Comparison of ENCODE assay signal across 8 cellular contexts in the genomic region with DNA sequence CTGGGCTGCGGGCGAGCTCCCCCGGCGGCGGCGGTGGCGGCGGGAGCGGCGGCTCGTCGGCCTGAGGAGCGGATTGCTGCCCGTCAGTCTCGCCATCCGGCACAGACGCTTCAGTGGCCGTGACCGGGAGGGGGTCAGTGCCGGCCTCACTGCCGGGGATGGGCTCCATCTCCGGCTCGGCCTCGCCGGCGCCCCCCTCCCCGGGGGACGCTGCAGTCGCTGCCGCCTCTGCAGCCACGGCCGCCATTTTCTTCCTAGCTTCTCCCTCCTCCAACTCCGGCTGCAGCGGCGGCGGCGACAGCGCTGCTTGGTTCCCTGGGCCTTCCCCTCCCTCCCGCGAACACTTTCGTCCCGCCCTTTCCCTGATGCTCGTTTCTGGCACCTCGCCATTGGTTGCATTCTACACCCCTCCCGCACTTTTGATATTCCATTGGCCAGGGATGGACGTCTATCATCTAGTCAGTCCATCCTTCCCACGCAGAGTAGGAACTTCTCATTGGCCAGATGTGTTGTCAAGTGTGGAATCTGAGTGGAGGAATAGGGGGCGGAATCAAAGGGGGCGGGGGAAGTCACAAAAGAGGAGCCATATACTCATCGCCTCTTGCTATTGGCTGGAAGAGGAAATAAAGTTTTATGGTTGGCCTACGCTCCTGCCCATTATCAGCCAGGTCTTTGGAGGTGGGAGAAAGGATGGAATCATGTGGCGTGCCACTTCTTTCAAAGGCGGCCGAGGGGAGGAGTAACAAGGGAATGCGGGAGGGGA.
DNase-seq lines count a peak whose midpoint lies in the region; ATAC-seq and FAIRE-seq lines count a peak whose summit lies in the region.

PWWP2A (minus strand) TSS at position 309 of the 763 bp plus-strand sequence; CDS start at position 247, 62 bp downstream.

- peak; percentile 91 for ATAC-seq in HG03460 (IDR thresholded peaks at IDR 0.05; ENCODE audit: unreplicated experiment)

- H3K27me3 ChIP-seq in BLaER1, result no peaks in the 10 kb centered on the region

- peak within 1 kb of the TSS; percentile 99 for H3K4me3 ChIP-seq in BLaER1

- FAIRE-seq in colon (lab: Jason Lieb, UNC), result peak; percentile 98

- peak; percentile 90 for DNase-seq in GM19240 (ENCODE audit: insufficient read length, low spot score)
- DNase-seq in NCI-H526 (lab: John Stamatoyannopoulos, UW), result peak; percentile 98 to 99
- DNase-seq in activated CD4-positive, alpha-beta T cell treated with anti-CD3 and anti-CD28 coated beads for 48 hours, result peak; percentile 98
- peak; percentile 100 for DNase-seq in kidney glomerular epithelial cell (lab: John Stamatoyannopoulos, UW)
- peak; percentile 86 to 93 for DNase-seq in stimulated activated CD4-positive, alpha-beta T cell treated with anti-CD3 and anti-CD28 coated beads, Interleukin-1b, Interleukin-23, amount 100 ng/mL, for 1 hour (ENCODE audit: low read depth in 2 of 2)

- H3K4me2 ChIP-seq in BLaER1, result peak within 1 kb of the TSS; percentile 65

- peaks cover 27% of the 10 kb centered on the region for H4K20me1 ChIP-seq in BLaER1

- H3K27ac ChIP-seq in BLaER1, result peak within 1 kb of the TSS; percentile 98

- no peaks in the 10 kb centered on the region for H3K9me3 ChIP-seq in BLaER1

- peaks cover 34% of the 10 kb centered on the region for H3K36me3 ChIP-seq in BLaER1

- H3K9ac ChIP-seq in BLaER1, result peak within 1 kb of the TSS; percentile 98

- H3K4me1 ChIP-seq in BLaER1, result peaks cover 19% of the 10 kb centered on the region

Comparison
In these comparisons a context has a peak if more than half of its experiments do, and no peak if none do; other contexts are left out.
1. Peak in every context shown above with its lines: DNase-seq, ATAC-seq, H3K4me3 ChIP-seq and H3K27ac ChIP-seq.